Comparison of ENCODE assay signal across 29 cellular contexts in the genomic region with DNA sequence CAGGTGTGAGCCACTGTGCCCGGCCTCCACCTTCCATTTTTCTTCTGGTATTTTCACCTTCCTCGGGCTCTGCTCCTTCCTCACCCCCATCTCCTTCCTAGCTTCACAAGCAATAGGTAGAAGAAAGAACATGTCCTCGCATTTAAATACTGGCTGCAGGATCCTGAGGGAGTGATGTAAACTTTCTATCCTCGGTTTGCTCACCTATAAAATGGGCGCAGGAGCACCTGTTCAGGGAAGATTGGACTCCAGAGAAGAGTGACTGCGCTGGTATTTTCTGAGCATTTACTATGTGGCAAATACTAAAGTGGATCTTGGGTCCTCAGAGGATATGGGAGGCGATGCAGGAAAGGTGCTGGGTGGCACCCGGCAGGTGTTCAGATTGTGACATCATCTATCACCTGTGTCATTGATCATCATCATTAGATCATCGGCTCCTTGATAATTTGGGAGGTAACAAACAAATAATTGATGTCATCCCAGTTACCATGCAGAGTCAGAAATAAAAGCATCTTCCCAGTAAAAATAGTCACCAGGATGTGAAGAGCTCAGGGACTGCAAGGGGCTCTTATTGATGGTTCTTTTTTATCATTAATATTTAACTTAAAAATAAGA.
"Had no signal": no experiment of that assay in that cellular context is flagged by ENCODE, and none has a peak within 500 bp of the region (broad histone marks: within the 10 kb centered on the region; RNA-seq: fewer than 3 reads in every experiment).

No MANE protein-coding gene starts in this region.

- H3K4me1 Mint-ChIP-seq: naive thymus-derived CD4-positive, alpha-beta T cell; stimulated activated memory B cell treated with anti-CD40 and anti-IgM and Interleukin-4, amounts not matched to agents 10 μg/mL and 1 μg/mL and 100 μg/mL, for 72 hours; stimulated activated naive CD8-positive, alpha-beta T cell treated with anti-CD3 and anti-CD28 coated beads, Interleukin-15, amount 100 ng/mL, for 72 hours had no signal

- H3K4me1 ChIP-seq: lower lobe of right lung, pancreas, prostate gland, sigmoid colon, tibial nerve, uterus had no signal

- H3K27ac ChIP-seq: lower lobe of right lung, pancreas, prostate gland, sigmoid colon, tibial nerve, uterus had no signal

- H3K9me3 Mint-ChIP-seq: type B pancreatic cell had no signal

- H3K4me3 Mint-ChIP-seq: mesothelial cell of epicardium; naive thymus-derived CD4-positive, alpha-beta T cell; natural killer cell treated with Interleukin-12 subunit alpha and Interleukin-12 subunit beta and Interleukin-15 and Interleukin-18, amount 100 ng/mL, for 72 hours; stimulated activated memory B cell treated with anti-CD40 and anti-IgM and Interleukin-4, amounts not matched to agents 10 μg/mL and 1 μg/mL and 100 μg/mL, for 72 hours; stimulated activated naive CD8-positive, alpha-beta T cell treated with anti-CD3 and anti-CD28 coated beads, Interleukin-15, amount 100 ng/mL, for 72 hours; type B pancreatic cell had no signal

- H3K36me3 ChIP-seq: lower lobe of right lung, pancreas, prostate gland, sigmoid colon, uterus had no signal

- H3K27me3 ChIP-seq: pancreas, uterus had no signal

- DNase-seq: hippocampal formation; kidney glomerular epithelial cell; left cardiac atrium; lower lobe of right lung; mammary epithelial cell; mesendoderm; naive thymus-derived CD4-positive, alpha-beta T cell; pancreas; posterior cingulate gyrus; retina; right cardiac atrium; sigmoid colon; small intestine; stimulated activated CD4-positive, alpha-beta T cell treated with anti-CD3 and anti-CD28 coated beads, Interleukin-1b, Interleukin-23, amount 100 ng/mL, for 48 hours; stimulated activated CD4-positive, alpha-beta T cell treated with anti-CD3 and anti-CD28 coated beads, Interleukin-2, amount 100 ng/mL, for 48 hours; stimulated activated CD4-positive, alpha-beta T cell treated with anti-CD3 and anti-CD28 coated beads, Interleukin-4, amount 100 ng/mL, for 4 hours; stimulated activated CD8-positive, alpha-beta memory T cell treated with anti-CD3 and anti-CD28 coated beads, Interleukin-4, amount 100 ng/mL, for 48 hours; stimulated activated naive CD4-positive, alpha-beta T cell treated with Interleukin-2 at 50 U/mL for 16 hours; stimulated activated naive CD8-positive, alpha-beta T cell treated with anti-CD3 and anti-CD28 coated beads, Interleukin-15, amount 100 ng/mL, for 72 hours; substantia nigra; uterus had no signal

- H3K4me3 ChIP-seq: lower lobe of right lung, pancreas, prostate gland, sigmoid colon, tibial nerve, uterus had no signal

- H3K36me3 Mint-ChIP-seq: mesothelial cell of epicardium; natural killer cell treated with Interleukin-12 subunit alpha and Interleukin-12 subunit beta and Interleukin-15 and Interleukin-18, amount 100 ng/mL, for 72 hours; stimulated activated memory B cell treated with anti-CD40 and anti-IgM and Interleukin-4, amounts not matched to agents 10 μg/mL and 1 μg/mL and 100 μg/mL, for 72 hours; type B pancreatic cell had no signal

- H3K27ac Mint-ChIP-seq: mesothelial cell of epicardium; natural killer cell treated with Interleukin-12 subunit alpha and Interleukin-12 subunit beta and Interleukin-15 and Interleukin-18, amount 100 ng/mL, for 72 hours; stimulated activated memory B cell treated with anti-CD40 and anti-IgM and Interleukin-4, amounts not matched to agents 10 μg/mL and 1 μg/mL and 100 μg/mL, for 72 hours; stimulated activated naive CD8-positive, alpha-beta T cell treated with anti-CD3 and anti-CD28 coated beads, Interleukin-15, amount 100 ng/mL, for 72 hours; type B pancreatic cell had no signal

- H3K9me3 ChIP-seq: pancreas, prostate gland had no signal

- ATAC-seq: left cardiac atrium; left lobe of liver; lower lobe of right lung; naive thymus-derived CD4-positive, alpha-beta T cell; natural killer cell treated with Interleukin-12 subunit alpha and Interleukin-12 subunit beta and Interleukin-15 and Interleukin-18, amount 100 ng/mL, for 72 hours; pancreas; right cardiac atrium; stimulated activated memory B cell treated with anti-CD40 and anti-IgM and Interleukin-4, amounts not matched to agents 10 μg/mL and 1 μg/mL and 100 μg/mL, for 72 hours; stimulated activated naive CD8-positive, alpha-beta T cell treated with anti-CD3 and anti-CD28 coated beads, Interleukin-15, amount 100 ng/mL, for 72 hours had no signal

- FAIRE-seq: keratinocyte, pancreas, small intestine had no signal
